ENCODE assay signal across 12 cellular contexts in genomic region chr7:131633342-131633843, GRCh38.
DNase-seq lines count a peak whose midpoint lies in the region; ATAC-seq and TF ChIP-seq lines count a peak whose summit lies in the region.
"Had no signal": no experiment of that assay in that cellular context is flagged by ENCODE, and none has a peak within 500 bp of the region (broad histone marks: within the 10 kb centered on the region; RNA-seq: fewer than 3 reads in every experiment).

No MANE protein-coding gene starts in this region.

- DNase-seq in AG10803 (ENCODE audit: low read depth) (peak; percentile 72), NCI-H69 (lab: John Stamatoyannopoulos, UW) (peak; percentile 11), endodermal cell (peak; percentile 47), lung microvascular endothelial cell (ENCODE audit: low read depth in 2 of 2) (peak; percentile 76 to 86), epidermal melanocyte (ENCODE audit: insufficient read length, low spot score) (no peak), WTC11 (ENCODE audit: low spot score) (no peak)
- DNase-seq: activated T-cell treated with anti-CD3 and anti-CD28 coated beads, Interleukin-2, amount 50 U/mL, for 72 hours; CD4-positive, CD25-positive, alpha-beta regulatory T cell; cortex of kidney had no signal

- H3K4me1 Mint-ChIP-seq in endodermal cell (peaks cover 46% of the 10 kb centered on the region), WTC11 (peaks cover 45% of the 10 kb centered on the region)
- H3K4me1 Mint-ChIP-seq: CD4-positive, CD25-positive, alpha-beta regulatory T cell had no signal

- ATAC-seq in GM18520 (IDR thresholded peaks at IDR 0.05; ENCODE audit: unreplicated experiment) = no peak
- ATAC-seq in HG02938 (IDR thresholded peaks at IDR 0.05; ENCODE audit: unreplicated experiment) = no peak
- ATAC-seq in WTC11 = no peak

- WGBS in endodermal cell (ENCODE audit: insufficient coverage in 1 of 2, insufficient read length in 1 of 2), 2 experiments = 81 to 90% methylated on average over 4 to 7 of the region's 7 CpGs

- H3K27me3 Mint-ChIP-seq in endodermal cell (ENCODE audit: insufficient read depth) (peaks cover 11% of the 10 kb centered on the region), WTC11 (ENCODE audit: low read depth) (peaks cover 31% of the 10 kb centered on the region)

- H3K4me3 ChIP-seq in AG10803 (ENCODE audit: low read length) (no peak overlapping the region), endodermal cell (ENCODE audit: low read length) (no peak overlapping the region)

- TF ChIP-seq CTCF in AG10803 (conservative IDR thresholded peaks at IDR 0.05; ENCODE audit: low read length) = no peak
- TF ChIP-seq CTCF in endodermal cell (conservative IDR thresholded peaks at IDR 0.05) = no peak
- TF ChIP-seq CTCF in WTC11 (IDR thresholded peaks at IDR 0.05) = no peak

- H3K27me3 ChIP-seq in endodermal cell (ENCODE audit: control insufficient read depth, insufficient read depth, low read length, poor library complexity, severe bottlenecking) = no peaks in the 10 kb centered on the region

- H3K4me1 ChIP-seq in endodermal cell (ENCODE audit: control insufficient read depth, insufficient read depth, low read length) = peaks cover 8% of the 10 kb centered on the region

- H3K27ac ChIP-seq in endodermal cell (ENCODE audit: low read depth, low read length) = no peak overlapping the region

- no peaks in the 10 kb centered on the region for H3K36me3 Mint-ChIP-seq in endodermal cell (ENCODE audit: low read depth)
- no peaks in the 10 kb centered on the region; the same call in 1 of the 2 replicates for H3K36me3 Mint-ChIP-seq in WTC11
- H3K36me3 Mint-ChIP-seq: CD4-positive, CD25-positive, alpha-beta regulatory T cell had no signal

- H3K9ac ChIP-seq in endodermal cell (ENCODE audit: extremely low read depth, low read length, poor library complexity, severe bottlenecking) = no peak overlapping the region

- H3K36me3 ChIP-seq in endodermal cell (ENCODE audit: control insufficient read depth, insufficient read depth, low read length) = no peaks in the 10 kb centered on the region

- POLR2A ChIA-PET in WTC11 (lab: Charles Lee) = no interaction called here

- CTCF ChIA-PET in WTC11 (lab: Charles Lee) = no interaction called here

- H3K9me3 ChIP-seq in endodermal cell (ENCODE audit: control insufficient read depth, low read length) = no peaks in the 10 kb centered on the region

- no peaks in the 10 kb centered on the region for H3K9me3 Mint-ChIP-seq in endodermal cell
- peaks cover 4% of the 10 kb centered on the region for H3K9me3 Mint-ChIP-seq in WTC11
- H3K9me3 Mint-ChIP-seq: activated T-cell treated with anti-CD3 and anti-CD28 coated beads, Interleukin-2, amount 50 U/mL, for 72 hours; CD4-positive, CD25-positive, alpha-beta regulatory T cell had no signal

- no peak overlapping the region for H3K27ac Mint-ChIP-seq in endodermal cell
- no peak overlapping the region for H3K27ac Mint-ChIP-seq in WTC11
- H3K27ac Mint-ChIP-seq: activated T-cell treated with anti-CD3 and anti-CD28 coated beads, Interleukin-2, amount 50 U/mL, for 72 hours; CD4-positive, CD25-positive, alpha-beta regulatory T cell; progenitor cell of endocrine pancreas had no signal

- no peak overlapping the region for H3K4me3 Mint-ChIP-seq in endodermal cell
- H3K4me3 Mint-ChIP-seq in WTC11 = no peak overlapping the region
- H3K4me3 Mint-ChIP-seq: activated T-cell treated with anti-CD3 and anti-CD28 coated beads, Interleukin-2, amount 50 U/mL, for 72 hours; CD4-positive, CD25-positive, alpha-beta regulatory T cell had no signal

TF ChIP-seq in WTC11, 78 proteins besides CTCF, POLR2A, EP300 and RAD21:
- TF ChIP-seq ESRRA (CRISPR knock-in tag; IDR thresholded peaks at IDR 0.05; ENCODE audit: borderline replicate concordance) = no peak
- TF ChIP-seq ZNF396 (CRISPR knock-in tag; IDR thresholded peaks at IDR 0.05; ENCODE audit: borderline replicate concordance) = no peak
- TF ChIP-seq NFATC4 (CRISPR knock-in tag; IDR thresholded peaks at IDR 0.05) = no peak
- TF ChIP-seq, protein P1, sequence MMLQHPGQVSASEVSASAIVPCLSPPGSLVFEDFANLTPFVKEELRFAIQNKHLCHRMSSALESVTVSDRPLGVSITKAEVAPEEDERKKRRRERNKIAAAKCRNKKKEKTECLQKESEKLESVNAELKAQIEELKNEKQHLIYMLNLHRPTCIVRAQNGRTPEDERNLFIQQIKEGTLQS (CRISPR knock-in tag; conservative IDR thresholded peaks at IDR 0.05) = no peak
- TF ChIP-seq ZNF263 (CRISPR knock-in tag; IDR thresholded peaks at IDR 0.05; ENCODE audit: low read depth) = no peak

Comparison
In these comparisons a context has a peak if more than half of its experiments do, and no peak if none do; other contexts are left out.
1. DNase-seq: peak in AG10803 (single experiment), NCI-H69 (single experiment), endodermal cell (single experiment) and lung microvascular endothelial cell (2 of 2); none in epidermal melanocyte (single experiment) and WTC11 (single experiment).